Comparison of ENCODE assay signal across 8 cellular contexts in the genomic region with DNA sequence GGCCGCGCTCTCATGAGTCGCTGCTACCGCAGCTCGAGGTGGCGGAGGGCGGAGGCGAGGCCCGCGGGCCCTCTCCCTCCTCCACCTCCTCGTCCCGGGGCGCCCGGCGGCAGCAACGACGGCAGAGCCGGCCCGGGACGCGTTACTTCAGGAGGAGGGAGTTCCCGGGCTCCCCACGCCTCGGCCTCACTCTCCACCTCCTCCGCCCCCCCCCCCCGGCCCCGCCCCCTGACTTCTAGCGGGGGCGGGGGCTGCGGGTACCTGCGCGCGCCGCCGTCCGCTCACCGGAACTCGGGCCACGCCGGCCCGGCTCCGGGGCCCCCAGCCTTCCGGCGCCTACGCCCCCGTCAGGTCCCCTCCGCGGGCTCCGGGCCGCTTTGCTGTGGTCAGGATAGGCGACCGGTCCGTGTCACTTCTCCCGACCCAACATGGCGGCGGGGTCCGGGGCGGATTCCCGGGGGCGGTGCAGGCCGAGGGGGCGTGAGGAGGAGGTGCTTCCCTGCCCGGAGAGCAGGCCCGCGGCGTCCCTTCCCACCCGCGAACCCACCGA. TPM values are rescaled to one million over a fixed set of nuclear protein-coding genes. Genes with fewer than 3 reads are reported as not detected.
DNase-seq lines count a peak whose midpoint lies in the region; ATAC-seq, FAIRE-seq and TF ChIP-seq lines count a peak whose summit lies in the region.

Gene YES1, minus strand, starts transcription at position 120 of the 550 bp plus-strand sequence. CDS start 55,415 bp downstream, outside the sequence.

- 3% methylated on average over 22 of the region's 69 CpGs; no CpG with 5 or more reads in 1 of the 2 experiments for WGBS in H1 (ENCODE audit: extremely low coverage in 1 of 2, insufficient coverage in 1 of 2, insufficient read length in 1 of 2, insufficient replicate concordance in 2 of 2, low coverage in 1 of 2, low lambda C conversion rate in 2 of 2, missing lambda C conversion rate in 1 of 2), 2 experiments

- ATAC-seq in GM18511 (IDR thresholded peaks at IDR 0.05; ENCODE audit: unreplicated experiment) (peak; percentile 54), HG03025 (IDR thresholded peaks at IDR 0.05; ENCODE audit: low FRiP score, unreplicated experiment) (peak; percentile 46)

- no peak for FAIRE-seq in H1 (lab: Jason Lieb, UNC)

- no peak for DNase-seq in AG04449 (ENCODE audit: low read depth, low spot score)
- peak; percentile 47 for DNase-seq in NCI-H526 treated with DMSO at 0.1 percent for 48 hours (lab: John Stamatoyannopoulos, UW)
- DNase-seq in activated CD8-positive, alpha-beta memory T cell treated with anti-CD3 and anti-CD28 coated beads for 48 hours (ENCODE audit: low read depth in 2 of 3, low spot score in 2 of 3) = peak; percentile 65 to 71 (median 69)
- peak in 1 of 2 experiments; percentile 90 for DNase-seq in H1 (ENCODE audit: low read depth in 1 of 2, low spot score in 2 of 2)
- DNase-seq in mesothelial cell of epicardium (ENCODE audit: low spot score in 2 of 2, unreplicated experiment in 2 of 2) = peak; percentile 56 to 85
- peak; percentile 75 for DNase-seq in stimulated activated CD8-positive, alpha-beta memory T cell treated with anti-CD3 and anti-CD28 coated beads, Interleukin-15, amount 100 ng/mL, for 48 hours (ENCODE audit: low read depth in 2 of 2)

- no peak for TF ChIP-seq CTCF in AG04449 (IDR thresholded peaks at IDR 0.05; ENCODE audit: insufficient read depth, low read length, missing control alignments)
- no peak for TF ChIP-seq CTCF in H1 (IDR thresholded peaks at IDR 0.05; ENCODE audit: control extremely low read depth in 1 of 3, insufficient read depth in 1 of 3, low read depth in 1 of 3, low read length in 3 of 3)
- TF ChIP-seq CTCF in mesothelial cell of epicardium (IDR thresholded peaks at IDR 0.05; ENCODE audit: unreplicated experiment) = no peak

- H2AK5ac ChIP-seq in H1 (ENCODE audit: low read depth, low read length) = no peak within 1 kb of the TSS

- no peak for TF ChIP-seq RAD21 in H1 (IDR thresholded peaks at IDR 0.05 in 1 of 2, conservative IDR thresholded peaks at IDR 0.05 in 1 of 2; ENCODE audit: low read depth in 2 of 2, low read length in 2 of 2)

- H3K9me3 ChIP-seq in H1 (ENCODE audit: insufficient read depth in 2 of 2, low read depth in 1 of 2, low read length in 1 of 2) = no peaks in the 10 kb centered on the region

- TF ChIP-seq EP300 in H1 (IDR thresholded peaks at IDR 0.05; ENCODE audit: borderline replicate concordance in 1 of 2, low read depth in 2 of 2, low read length in 2 of 2) = no peak

- no peaks in the 10 kb centered on the region for H3K27me3 ChIP-seq in H1 (replicated peaks in 1 of 4; ENCODE audit: control insufficient read depth in 3 of 4, extremely low read depth in 1 of 4, insufficient read depth in 3 of 4, low read length in 3 of 4)

- H3K9me3 Mint-ChIP-seq in mesothelial cell of epicardium = no peaks in the 10 kb centered on the region

- no peak within 1 kb of the TSS for H3K14ac ChIP-seq in H1 (ENCODE audit: insufficient read length)

- H3K27ac ChIP-seq in H1 (ENCODE audit: low read depth, low read length) = peak within 1 kb of the TSS; percentile 94

- H2AFZ ChIP-seq in H1 (ENCODE audit: low read length) = peak within 1 kb of the TSS; percentile 59

- H3K9ac ChIP-seq in H1 (replicated peaks in 1 of 4; ENCODE audit: extremely low read depth in 1 of 4, low read depth in 3 of 4, low read length in 3 of 4) = peak within 1 kb of the TSS; percentile 85 to 93 (median 90)

- H2BK15ac ChIP-seq in H1 (ENCODE audit: low read length) = peak within 1 kb of the TSS; percentile 53; the same call in 1 of the 2 replicates

- POLR2A ChIA-PET in AG04449 (lab: Yijun Ruan, JAX) (no interaction called here), H1 (lab: Charles Lee; ENCODE audit: partially characterized antibody) (interaction anchor here (0.9 to 1.7 kb wide), 7 partner anchors 11 to 61 kb away, joined by 3 to 8 read pairs (median 4); no protein-coding TSS in a partner anchor)

- H4K5ac ChIP-seq in H1 (ENCODE audit: insufficient read length, low read depth, low read length) = peak within 1 kb of the TSS; percentile 94

- peaks cover 0 to 4% (median 2%) of the 10 kb centered on the region in 4 experiments; a peak in 2 of 7 replicates for H3K4me1 ChIP-seq in H1 (replicated peaks in 1 of 4; ENCODE audit: control insufficient read depth in 3 of 4, insufficient read depth in 4 of 4, low read length in 3 of 4)

- H3K4ac ChIP-seq in H1 (replicated peaks; ENCODE audit: insufficient read length, low read depth, low read length) = peak within 1 kb of the TSS; percentile 57

- peak within 1 kb of the TSS; percentile 3; the same call in 1 of the 2 replicates for H2BK12ac ChIP-seq in H1 (ENCODE audit: low read depth, low read length)

- H4K8ac ChIP-seq in H1 (ENCODE audit: extremely low read depth, insufficient read depth, low read length) = peak within 1 kb of the TSS; percentile 98

- H3K36me3 ChIP-seq in H1 (ENCODE audit: control insufficient read depth in 2 of 4, insufficient read depth in 4 of 4, low read length in 3 of 4) = no peaks in the 10 kb centered on the region

- H2BK5ac ChIP-seq in H1 (ENCODE audit: low read depth, low read length) = peak within 1 kb of the TSS; percentile 96

- H4K20me1 ChIP-seq in H1 (replicated peaks in 1 of 2; ENCODE audit: control insufficient read depth in 1 of 2, insufficient read depth in 2 of 2, low read length in 2 of 2) = peaks cover 5 to 7% of the 10 kb centered on the region in 2 experiments

- H3K18ac ChIP-seq in H1 (ENCODE audit: extremely low read depth, low read length) = peak within 1 kb of the TSS; percentile 85

- H3K23ac ChIP-seq in H1 (ENCODE audit: insufficient read length) = no peak within 1 kb of the TSS

- H3K4me1 Mint-ChIP-seq in mesothelial cell of epicardium = peaks cover 41% of the 10 kb centered on the region

- H3K79me2 ChIP-seq in H1 (ENCODE audit: control insufficient read depth in 1 of 2, insufficient read depth in 2 of 2, low read length in 2 of 2) = peaks cover 24 to 44% of the 10 kb centered on the region in 2 experiments

- peak within 1 kb of the TSS; percentile 57 for H2BK120ac ChIP-seq in H1 (replicated peaks; ENCODE audit: low read depth, low read length)

- CTCF ChIA-PET in AG04449 (lab: Yijun Ruan, JAX) = interaction anchor here (0.8 to 1.2 kb wide), 5 partner anchors 9 to 188 kb away, joined by 3 to 6 read pairs (median 4); no protein-coding TSS in a partner anchor
- CTCF ChIA-PET in H1 (lab: Charles Lee; ENCODE audit: partially characterized antibody) = interaction anchor here (1.3 to 10.4 kb wide), 3 partner anchors 10 to 27 kb away, joined by 3 to 106 read pairs (median 7); no protein-coding TSS in a partner anchor

- peak within 1 kb of the TSS; percentile 93 for H3K4me3 Mint-ChIP-seq in mesothelial cell of epicardium

- H3K27me3 Mint-ChIP-seq in mesothelial cell of epicardium (ENCODE audit: low read depth) = no peaks in the 10 kb centered on the region

- peak within 1 kb of the TSS; percentile 98 for H3K27ac Mint-ChIP-seq in mesothelial cell of epicardium

- peak within 1 kb of the TSS; percentile 74 for H3K56ac ChIP-seq in H1 (replicated peaks; ENCODE audit: insufficient read length, low read depth, low read length)

- peaks cover 3% of the 10 kb centered on the region; the same call in 1 of the 2 replicates for H3K79me1 ChIP-seq in H1 (ENCODE audit: low read depth, low read length)

- peak within 1 kb of the TSS; percentile 49 for H4K91ac ChIP-seq in H1 (replicated peaks; ENCODE audit: insufficient read length, low read length)

- H3K36me3 Mint-ChIP-seq in mesothelial cell of epicardium = no peaks in the 10 kb centered on the region

- peak within 1 kb of the TSS; percentile 88 for H3K4me3 ChIP-seq in AG04449 (ENCODE audit: low read depth, low read length)
- H3K4me3 ChIP-seq in H1 (ENCODE audit: extremely low read depth in 1 of 4, insufficient read depth in 2 of 4, low read depth in 3 of 4, low read length in 4 of 4) = peak within 1 kb of the TSS; percentile 92 to 93 (median 92)

- peaks cover 6% of the 10 kb centered on the region; the same call in 1 of the 2 replicates for H3K23me2 ChIP-seq in H1 (ENCODE audit: low read depth, low read length)

- TF ChIP-seq POLR2A in H1 (IDR thresholded peaks at IDR 0.05; ENCODE audit: control extremely low read depth in 1 of 2, low read depth in 2 of 2, low read length in 2 of 2) = no peak

- peak within 1 kb of the TSS; percentile 6; the same call in 1 of the 2 replicates for H2BK20ac ChIP-seq in H1 (ENCODE audit: low read length)

- H3K4me2 ChIP-seq in H1 (ENCODE audit: insufficient read depth in 1 of 2, low read depth in 2 of 2, low read length in 2 of 2) = peak within 1 kb of the TSS; percentile 88 to 90

TF ChIP-seq in H1, 55 proteins besides CTCF, POLR2A, EP300 and RAD21 (continues in another document):
- TF ChIP-seq TAF1 (IDR thresholded peaks at IDR 0.05; ENCODE audit: low read depth, low read length) = 0 out of 2 replicates have a peak, but pooled peaks have one; percentile 61
- peak; percentile 86; the same call in 1 of the 2 replicates for TF ChIP-seq GABPA (IDR thresholded peaks at IDR 0.05; ENCODE audit: borderline replicate concordance, insufficient read depth, low read length)
- TF ChIP-seq SIN3A (conservative IDR thresholded peaks at IDR 0.05 in 1 of 2, IDR thresholded peaks at IDR 0.05 in 1 of 2; ENCODE audit: low read depth in 1 of 2, low read length in 2 of 2) = peak in 1 of 2 experiments; percentile 19; a peak in 1 of 4 replicates
- TF ChIP-seq EGR1 (IDR thresholded peaks at IDR 0.05; ENCODE audit: borderline replicate concordance, low read depth, low read length) = peak; percentile 92
- no peak for TF ChIP-seq RXRA (IDR thresholded peaks at IDR 0.05; ENCODE audit: insufficient read depth, low read depth, low read length)
- peak; percentile 91 for TF ChIP-seq YY1 (IDR thresholded peaks at IDR 0.05; ENCODE audit: low read depth, low read length)
- peak; percentile 17 for TF ChIP-seq ASH2L (IDR thresholded peaks at IDR 0.05; ENCODE audit: low read length)
- 0 out of 2 replicates have a peak, but pooled peaks have one; percentile 9 for TF ChIP-seq NRF1 (IDR thresholded peaks at IDR 0.05; ENCODE audit: low read depth, low read length)
- no peak; the same call in 1 of the 2 replicates for TF ChIP-seq POLR2AphosphoS5 (IDR thresholded peaks at IDR 0.05; ENCODE audit: low read depth, low read length)
- TF ChIP-seq RFX5 (IDR thresholded peaks at IDR 0.05; ENCODE audit: borderline replicate concordance, low read depth, low read length) = no peak

RNA-seq across cellular contexts. Expression of gene YES1, which starts in this region (rescaled TPM):
- 94.3 and 99.5 TPM in 2 replicates for total RNA-seq in H1 (2021; fragmentation: NEBNext Ultra II Directional; extraction: Animal tissue kit (Norgen Biotek cat#: 25700))
- polyA plus RNA-seq in H1 (2011; rRNA removed) = 14.8 and 22.4 TPM in 2 replicates
- 24.8 TPM for polyA plus RNA-seq in H1 (2011; cell fraction: cytosol; rRNA removed)
- 55.5 TPM for polyA plus RNA-seq in H1 (2011; cell fraction: nucleus; rRNA removed)
- polyA plus RNA-seq in H1 (2012, experiment 1 of 2) = 22.1 to 47.9 TPM (median 34.4 TPM) in 4 replicates
- polyA plus RNA-seq in H1 (2012, experiment 2 of 2) = 2.4 TPM
- 81.2 TPM for polyA plus RNA-seq in H1 (2013, experiment 1 of 2)
- 75.8 TPM for polyA plus RNA-seq in H1 (2013, experiment 2 of 2)
- polyA minus RNA-seq in H1 (2011; rRNA and poly(A)+ RNA removed) = 69.5 and 115 TPM in 2 replicates
- polyA minus RNA-seq in H1 (2011; cell fraction: cytosol; rRNA and poly(A)+ RNA removed) = 35.8 TPM
- polyA minus RNA-seq in H1 (2011; cell fraction: nucleus; rRNA and poly(A)+ RNA removed) = 60.0 TPM
- total RNA-seq in mesothelial cell of epicardium = 46.5 to 53.1 TPM (median 47.5 TPM) in 3 replicates
